21 cellular contexts compared by ENCODE assay signal in genomic region chr11:47646019-47646418, GRCh38. TPM values are rescaled to one million over a fixed set of nuclear protein-coding genes. Genes with fewer than 3 reads are reported as not detected.
DNase-seq lines count a peak whose midpoint lies in the region; ATAC-seq and TF ChIP-seq lines count a peak whose summit lies in the region.
"Had no signal": no experiment of that assay in that cellular context is flagged by ENCODE, and none has a peak within 500 bp of the region (broad histone marks: within the 10 kb centered on the region; RNA-seq: fewer than 3 reads in every experiment).

No MANE protein-coding gene starts in this region.

- TF ChIP-seq CTCF in HEK293 (tag by site-specific recombination; IDR thresholded peaks at IDR 0.05), result no peak
- no peak for TF ChIP-seq CTCF in nephron (IDR thresholded peaks at IDR 0.05; ENCODE audit: unreplicated experiment in 3 of 3)
- TF ChIP-seq CTCF in type B pancreatic cell (conservative IDR thresholded peaks at IDR 0.05), result no peak
- TF ChIP-seq CTCF in CD14-positive monocyte (IDR thresholded peaks at IDR 0.05), result no peak

- no peak for ATAC-seq in activated T-helper 17 cell treated with anti-CD3 and anti-CD28 coated beads, Interleukin-2, amount 50 U/mL, for 72 hours (replicated peaks)
- ATAC-seq: GM12878 had no signal

- H3K27me3 Mint-ChIP-seq in activated T-helper 17 cell treated with anti-CD3 and anti-CD28 coated beads, Interleukin-2, amount 50 U/mL, for 72 hours, result no peaks in the 10 kb centered on the region
- H3K27me3 Mint-ChIP-seq in nephron (ENCODE audit: low read depth) (peaks cover 3% of the 10 kb centered on the region), type B pancreatic cell (no peaks in the 10 kb centered on the region), CD14-positive monocyte (ENCODE audit: low read depth in 3 of 3) (peaks cover 0 to 6% (median 2%) of the 10 kb centered on the region in 3 donors)
- H3K27me3 Mint-ChIP-seq: B cell; CD4-positive, CD25-positive, alpha-beta regulatory T cell; CD8-positive, alpha-beta memory T cell had no signal

- H3K4me3 ChIP-seq in HEK293 (ENCODE audit: low read depth, low read length), result no peak overlapping the region
- H3K4me3 ChIP-seq: BLaER1 treated with 17β-estradiol and CSF1 and Interleukin-3, amounts not matched to agents 10 nM and 100 nM; GM12878; GM23248; HAP-1 had no signal

- DNase-seq in type B pancreatic cell (ENCODE audit: extremely low spot score, unreplicated experiment) (no peak), CD14-positive monocyte (ENCODE audit: low spot score) (no peak), SHP77 treated with DMSO at 0.1 percent for 48 hours (lab: John Stamatoyannopoulos, UW) (no peak)
- DNase-seq: CD4-positive, CD25-positive, alpha-beta regulatory T cell; CD8-positive, alpha-beta memory T cell; COR-L47; DMS 273 treated with DMSO at 0.1 percent for 48 hours; DMS53; DND-41; EL; GM23248; IMR-90 had no signal

- H3K4me1 Mint-ChIP-seq in activated T-helper 17 cell treated with anti-CD3 and anti-CD28 coated beads, Interleukin-2, amount 50 U/mL, for 72 hours, result no peaks in the 10 kb centered on the region
- H3K4me1 Mint-ChIP-seq in nephron (peaks cover 9% of the 10 kb centered on the region), type B pancreatic cell (ENCODE audit: unreplicated experiment) (peaks cover 16% of the 10 kb centered on the region), CD14-positive monocyte (peaks cover 14% of the 10 kb centered on the region)

- H3K27ac Mint-ChIP-seq in activated T-helper 17 cell treated with anti-CD3 and anti-CD28 coated beads, Interleukin-2, amount 50 U/mL, for 72 hours, result peak overlapping the region; percentile 33
- H3K27ac Mint-ChIP-seq in nephron, result peak overlapping the region in 1 of 3 experiments; percentile 50
- peak overlapping the region; percentile 15 for H3K27ac Mint-ChIP-seq in type B pancreatic cell
- peak overlapping the region in 1 of 7 donors; percentile 37 for H3K27ac Mint-ChIP-seq in CD14-positive monocyte
- H3K27ac Mint-ChIP-seq: B cell; CD4-positive, CD25-positive, alpha-beta regulatory T cell had no signal

- CTCF ChIA-PET in HEK293 (lab: Yijun Ruan, JAX), result no interaction called here

- no peak overlapping the region for H3K4me3 Mint-ChIP-seq in activated T-helper 17 cell treated with anti-CD3 and anti-CD28 coated beads, Interleukin-2, amount 50 U/mL, for 72 hours
- H3K4me3 Mint-ChIP-seq in nephron, result peak overlapping the region in 2 of 3 experiments; percentile 4 to 18
- no peak overlapping the region for H3K4me3 Mint-ChIP-seq in type B pancreatic cell
- no peak overlapping the region for H3K4me3 Mint-ChIP-seq in CD14-positive monocyte
- H3K4me3 Mint-ChIP-seq: B cell had no signal

- H3K36me3 Mint-ChIP-seq in activated T-helper 17 cell treated with anti-CD3 and anti-CD28 coated beads, Interleukin-2, amount 50 U/mL, for 72 hours (ENCODE audit: low read depth), result peaks cover 11% of the 10 kb centered on the region
- H3K36me3 Mint-ChIP-seq in nephron (ENCODE audit: low read depth), result no peaks in the 10 kb centered on the region
- H3K36me3 Mint-ChIP-seq in type B pancreatic cell, result no peaks in the 10 kb centered on the region
- no peaks in the 10 kb centered on the region for H3K36me3 Mint-ChIP-seq in CD14-positive monocyte
- H3K36me3 Mint-ChIP-seq: CD4-positive, CD25-positive, alpha-beta regulatory T cell had no signal

- H3K27ac ChIP-seq in HEK293 (ENCODE audit: extremely low read depth, low read depth, low read length), result no peak overlapping the region
- H3K27ac ChIP-seq: BLaER1 treated with 17β-estradiol and CSF1 and Interleukin-3, amounts not matched to agents 10 nM and 100 nM; GM23248 had no signal

- no peaks in the 10 kb centered on the region for H3K4me1 ChIP-seq in HEK293 (ENCODE audit: control insufficient read depth, insufficient read depth, low read length)

- H3K9me3 Mint-ChIP-seq in activated T-helper 17 cell treated with anti-CD3 and anti-CD28 coated beads, Interleukin-2, amount 50 U/mL, for 72 hours, result no peaks in the 10 kb centered on the region
- H3K9me3 Mint-ChIP-seq in nephron, result no peaks in the 10 kb centered on the region
- H3K9me3 Mint-ChIP-seq in type B pancreatic cell, result no peaks in the 10 kb centered on the region
- peaks cover 0 to 4% (median 0%) of the 10 kb centered on the region in 7 donors for H3K9me3 Mint-ChIP-seq in CD14-positive monocyte
- H3K9me3 Mint-ChIP-seq: CD8-positive, alpha-beta memory T cell had no signal

- POLR2A ChIA-PET in HEK293 (lab: Yijun Ruan, JAX), result no interaction called here

- intact Hi-C loops in CD14-positive monocyte (cut with micrococcal nuclease), result no loop called here

- no peaks in the 10 kb centered on the region for H3K9me3 ChIP-seq in HEK293 (ENCODE audit: control insufficient read depth, insufficient read depth, low read depth, low read length)
- H3K9me3 ChIP-seq: HAP-1 had no signal

- no peaks in the 10 kb centered on the region for H3K36me3 ChIP-seq in HEK293 (ENCODE audit: control insufficient read depth in 2 of 2, insufficient read depth in 1 of 2, low read length in 2 of 2)
- H3K36me3 ChIP-seq: HAP-1 had no signal

TF ChIP-seq in HEK293, 187 proteins besides CTCF, POLR2A, EP300 and RAD21:
- TF ChIP-seq ZBTB49 (tag by site-specific recombination; IDR thresholded peaks at IDR 0.05; ENCODE audit: low read depth) (no peak), ZNF121 (tag by site-specific recombination; IDR thresholded peaks at IDR 0.05) (peak; percentile 69), ZNF133 (tag by site-specific recombination; IDR thresholded peaks at IDR 0.05) (no peak)

RNA-seq across cellular contexts. Expression of gene MTCH2, which starts 3.7 kb away (rescaled TPM):
- 100 to 1,000 TPM in 1 of 2 donors, 10 to 100 TPM in 1; 91.2 to 173 TPM for total RNA-seq in activated T-helper 17 cell treated with anti-CD3 and anti-CD28 coated beads, Interleukin-2, amount 50 U/mL, for 72 hours
- total RNA-seq in type B pancreatic cell (ENCODE audit: low replicate concordance), result 96.1 and 134 TPM in 2 replicates
- 100 to 1,000 TPM in 1 of 2 donors, 10 to 100 TPM in 1; 98.0 to 116 TPM for polyA plus RNA-seq in CD14-positive monocyte

RNA-seq across cellular contexts. Expression of gene C1QTNF4, which starts 51.8 kb away (rescaled TPM):
- total RNA-seq in activated T-helper 17 cell treated with anti-CD3 and anti-CD28 coated beads, Interleukin-2, amount 50 U/mL, for 72 hours, result 1 to 10 TPM in 1 of 2 donors, under 1 TPM in 1; 0.28 to 1.4 TPM
- 0.43 and 11.7 TPM in 2 replicates for total RNA-seq in type B pancreatic cell (ENCODE audit: low replicate concordance)
- polyA plus RNA-seq in CD14-positive monocyte, result not detected
- total RNA-seq: A172, B cell, H4, IMR-90 had no signal
- polyA plus RNA-seq: CD8-positive, alpha-beta memory T cell; GM12878; GM23248 had no signal

RNA-seq across cellular contexts. Expression of gene FAM180B, which starts 59.5 kb away (rescaled TPM):
- not detected for total RNA-seq in activated T-helper 17 cell treated with anti-CD3 and anti-CD28 coated beads, Interleukin-2, amount 50 U/mL, for 72 hours
- 0.43 TPM in 1 of 2 replicates, not detected in the other for total RNA-seq in type B pancreatic cell (ENCODE audit: low replicate concordance)
- not detected for polyA plus RNA-seq in CD14-positive monocyte
- total RNA-seq: A172, GM23248, H4, IMR-90 had no signal
- polyA plus RNA-seq: CD4-positive, CD25-positive, alpha-beta regulatory T cell; CD8-positive, alpha-beta memory T cell; GM23248; IMR-90 had no signal

Comparison
In these comparisons a context has a peak if more than half of its experiments do, and no peak if none do; other contexts are left out.
1. H3K4me3 Mint-ChIP-seq: peak in nephron (2 of 3); none in activated T-helper 17 cell treated with anti-CD3 and anti-CD28 coated beads, Interleukin-2, amount 50 U/mL, for 72 hours (single experiment), type B pancreatic cell (single experiment) and CD14-positive monocyte (0 of 2).